Comparison of ENCODE assay signal across 1 cellular context in the genomic region with DNA sequence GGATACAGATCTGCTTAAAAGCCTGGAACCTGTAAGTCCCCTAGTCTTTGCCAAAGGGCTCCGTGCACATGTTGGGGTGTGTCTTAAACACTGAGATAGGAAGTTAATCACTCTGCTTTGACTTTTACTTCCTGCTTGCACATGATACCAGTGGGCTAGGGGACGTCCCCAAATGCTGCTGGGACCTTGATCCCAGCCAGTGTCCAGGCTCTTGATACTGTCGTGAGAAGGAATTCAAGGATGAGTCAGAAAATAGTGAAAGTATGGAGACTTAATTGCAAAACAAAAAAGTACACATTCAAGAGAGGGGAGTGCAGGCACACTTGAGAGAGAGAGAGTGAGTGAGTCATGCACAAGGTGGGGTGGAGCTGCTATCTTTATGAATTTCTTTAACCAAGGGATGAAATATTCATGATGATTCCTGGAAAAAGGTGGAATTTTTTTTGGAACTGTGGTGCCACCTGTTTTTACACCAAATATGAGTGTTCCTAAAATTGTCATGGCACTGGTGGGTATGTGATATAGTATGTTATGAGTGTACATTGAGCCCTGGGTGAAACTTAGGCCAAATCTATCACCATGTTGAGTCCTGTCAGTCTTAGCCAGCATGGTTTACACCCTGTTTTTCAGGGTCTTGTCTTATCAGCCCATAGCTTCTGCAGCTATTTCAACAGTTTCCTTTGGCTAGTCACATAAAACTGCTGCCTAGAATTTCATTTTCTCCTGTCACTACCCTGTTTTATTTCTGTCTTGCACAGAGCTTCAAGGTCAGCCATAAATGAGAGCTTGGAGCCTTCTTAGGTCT.
TF ChIP-seq lines count a peak whose summit lies in the region.

No MANE protein-coding gene starts in this region.

TF ChIP-seq in GM23338, 12 proteins besides CTCF, POLR2A, EP300 and RAD21 (continued from another document):
- TF ChIP-seq, protein P1, sequence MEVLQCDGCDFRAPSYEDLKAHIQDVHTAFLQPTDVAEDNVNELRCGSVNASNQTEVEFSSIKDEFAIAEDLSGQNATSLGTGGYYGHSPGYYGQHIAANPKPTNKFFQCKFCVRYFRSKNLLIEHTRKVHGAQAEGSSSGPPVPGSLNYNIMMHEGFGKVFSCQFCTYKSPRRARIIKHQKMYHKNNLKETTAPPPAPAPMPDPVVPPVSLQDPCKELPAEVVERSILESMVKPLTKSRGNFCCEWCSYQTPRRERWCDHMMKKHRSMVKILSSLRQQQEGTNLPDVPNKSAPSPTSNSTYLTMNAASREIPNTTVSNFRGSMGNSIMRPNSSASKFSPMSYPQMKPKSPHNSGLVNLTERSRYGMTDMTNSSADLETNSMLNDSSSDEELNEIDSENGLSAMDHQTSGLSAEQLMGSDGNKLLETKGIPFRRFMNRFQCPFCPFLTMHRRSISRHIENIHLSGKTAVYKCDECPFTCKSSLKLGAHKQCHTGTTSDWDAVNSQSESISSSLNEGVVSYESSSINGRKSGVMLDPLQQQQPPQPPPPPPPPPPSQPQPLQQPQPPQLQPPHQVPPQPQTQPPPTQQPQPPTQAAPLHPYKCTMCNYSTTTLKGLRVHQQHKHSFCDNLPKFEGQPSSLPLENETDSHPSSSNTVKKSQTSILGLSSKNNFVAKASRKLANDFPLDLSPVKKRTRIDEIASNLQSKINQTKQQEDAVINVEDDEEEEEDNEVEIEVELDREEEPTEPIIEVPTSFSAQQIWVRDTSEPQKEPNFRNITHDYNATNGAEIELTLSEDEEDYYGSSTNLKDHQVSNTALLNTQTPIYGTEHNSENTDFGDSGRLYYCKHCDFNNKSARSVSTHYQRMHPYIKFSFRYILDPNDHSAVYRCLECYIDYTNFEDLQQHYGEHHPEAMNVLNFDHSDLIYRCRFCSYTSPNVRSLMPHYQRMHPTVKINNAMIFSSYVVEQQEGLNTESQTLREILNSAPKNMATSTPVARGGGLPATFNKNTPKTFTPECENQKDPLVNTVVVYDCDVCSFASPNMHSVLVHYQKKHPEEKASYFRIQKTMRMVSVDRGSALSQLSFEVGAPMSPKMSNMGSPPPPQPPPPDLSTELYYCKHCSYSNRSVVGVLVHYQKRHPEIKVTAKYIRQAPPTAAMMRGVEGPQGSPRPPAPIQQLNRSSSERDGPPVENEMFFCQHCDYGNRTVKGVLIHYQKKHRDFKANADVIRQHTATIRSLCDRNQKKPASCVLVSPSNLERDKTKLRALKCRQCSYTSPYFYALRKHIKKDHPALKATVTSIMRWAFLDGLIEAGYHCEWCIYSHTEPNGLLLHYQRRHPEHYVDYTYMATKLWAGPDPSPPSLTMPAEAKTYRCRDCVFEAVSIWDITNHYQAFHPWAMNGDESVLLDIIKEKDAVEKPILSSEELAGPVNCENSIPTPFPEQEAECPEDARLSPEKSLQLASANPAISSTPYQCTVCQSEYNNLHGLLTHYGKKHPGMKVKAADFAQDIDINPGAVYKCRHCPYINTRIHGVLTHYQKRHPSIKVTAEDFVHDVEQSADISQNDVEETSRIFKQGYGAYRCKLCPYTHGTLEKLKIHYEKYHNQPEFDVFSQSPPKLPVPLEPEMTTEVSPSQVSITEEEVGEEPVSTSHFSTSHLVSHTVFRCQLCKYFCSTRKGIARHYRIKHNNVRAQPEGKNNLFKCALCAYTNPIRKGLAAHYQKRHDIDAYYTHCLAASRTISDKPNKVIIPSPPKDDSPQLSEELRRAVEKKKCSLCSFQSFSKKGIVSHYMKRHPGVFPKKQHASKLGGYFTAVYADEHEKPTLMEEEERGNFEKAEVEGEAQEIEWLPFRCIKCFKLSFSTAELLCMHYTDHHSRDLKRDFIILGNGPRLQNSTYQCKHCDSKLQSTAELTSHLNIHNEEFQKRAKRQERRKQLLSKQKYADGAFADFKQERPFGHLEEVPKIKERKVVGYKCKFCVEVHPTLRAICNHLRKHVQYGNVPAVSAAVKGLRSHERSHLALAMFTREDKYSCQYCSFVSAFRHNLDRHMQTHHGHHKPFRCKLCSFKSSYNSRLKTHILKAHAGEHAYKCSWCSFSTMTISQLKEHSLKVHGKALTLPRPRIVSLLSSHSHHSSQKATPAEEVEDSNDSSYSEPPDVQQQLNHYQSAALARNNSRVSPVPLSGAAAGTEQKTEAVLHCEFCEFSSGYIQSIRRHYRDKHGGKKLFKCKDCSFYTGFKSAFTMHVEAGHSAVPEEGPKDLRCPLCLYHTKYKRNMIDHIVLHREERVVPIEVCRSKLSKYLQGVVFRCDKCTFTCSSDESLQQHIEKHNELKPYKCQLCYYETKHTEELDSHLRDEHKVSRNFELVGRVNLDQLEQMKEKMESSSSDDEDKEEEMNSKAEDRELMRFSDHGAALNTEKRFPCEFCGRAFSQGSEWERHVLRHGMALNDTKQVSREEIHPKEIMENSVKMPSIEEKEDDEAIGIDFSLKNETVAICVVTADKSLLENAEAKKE (CRISPR knock-in tag; IDR thresholded peaks at IDR 0.05), result no peak
- no peak for TF ChIP-seq ZNF114 (CRISPR knock-in tag; IDR thresholded peaks at IDR 0.05)
